Comparison of ENCODE assay signal across 8 cellular contexts in genomic region chr3:47324278-47324865, GRCh38. TPM values are rescaled to one million over a fixed set of nuclear protein-coding genes. Genes with fewer than 3 reads are reported as not detected.
DNase-seq lines count a peak whose midpoint lies in the region; ATAC-seq, FAIRE-seq and TF ChIP-seq lines count a peak whose summit lies in the region.

No MANE protein-coding gene starts in this region.

- peak; percentile 92 for FAIRE-seq in kidney (lab: Jason Lieb, UNC)

- no peak overlapping the region for H3K9ac ChIP-seq in kidney (ENCODE audit: low read length in 2 of 2)

- DNase-seq in NCI-H2196 (lab: John Stamatoyannopoulos, UW; ENCODE audit: unreplicated experiment), result peak; percentile 48
- DNase-seq in NCI-H2196 treated with DMSO at 0.1 percent for 48 hours (lab: John Stamatoyannopoulos, UW; ENCODE audit: unreplicated experiment), result no peak
- DNase-seq in NCI-H1694 treated with DMSO at 0.1 percent for 48 hours (lab: John Stamatoyannopoulos, UW), result peak; percentile 3
- DNase-seq in caudate nucleus (lab: John Stamatoyannopoulos, UW), result peak in 35 of 61 donors; percentile 3 to 76 (median 24)
- no peak for DNase-seq in kidney
- DNase-seq in stimulated activated CD4-positive, alpha-beta T cell treated with anti-CD3 and anti-CD28 coated beads, Interleukin-2, amount 100 ng/mL, for 48 hours, result peak; percentile 37 to 43

- intact Hi-C loops in kidney (cut with DNase I), result no loop called here

- no peaks in the 10 kb centered on the region for H3K4me1 ChIP-seq in kidney (ENCODE audit: control insufficient read depth in 1 of 2, insufficient read depth in 1 of 2, low read depth in 1 of 2, low read length in 2 of 2)

- H3K4me3 ChIP-seq in kidney (ENCODE audit: low read length in 2 of 2), result no peak overlapping the region

- H3K27ac ChIP-seq in VCaP (peak overlapping the region; percentile 8; the same call in 1 of the 2 replicates), caudate nucleus (ENCODE audit: low read depth, low read length) (no peak overlapping the region), kidney (ENCODE audit: low read depth in 2 of 2, low read length in 2 of 2) (no peak overlapping the region)

- no peaks in the 10 kb centered on the region for H3K9me3 ChIP-seq in kidney (ENCODE audit: control insufficient read depth in 1 of 2, low read length in 2 of 2)

- no peak for ATAC-seq in HG03342 (IDR thresholded peaks at IDR 0.05; ENCODE audit: unreplicated experiment)

- TF ChIP-seq CTCF in VCaP (conservative IDR thresholded peaks at IDR 0.05) (peak; percentile 88), kidney (IDR thresholded peaks at IDR 0.05; ENCODE audit: borderline replicate concordance, extremely low read depth, insufficient read depth) (peak; percentile 71)

- H3K36me3 ChIP-seq in kidney (ENCODE audit: control insufficient read depth in 1 of 2, insufficient read depth in 2 of 2, low read length in 2 of 2), result peaks cover 7 to 32% of the 10 kb centered on the region in 2 donors

RNA-seq across cellular contexts. Expression of gene KLHL18, which starts 41.6 kb away (rescaled TPM):
- 31.1 TPM for total RNA-seq in kidney
- 10.6 TPM for polyA plus RNA-seq in kidney (ENCODE audit: insufficient read depth, low read depth, low replicate concordance)

RNA-seq across cellular contexts. Expression of gene KIF9, which starts 41.8 kb away (rescaled TPM):
- 16.9 TPM for total RNA-seq in kidney
- 32.9 TPM for polyA plus RNA-seq in kidney (ENCODE audit: insufficient read depth, low read depth, low replicate concordance)

RNA-seq across cellular contexts. Expression of gene PTPN23, which starts 56.4 kb away (rescaled TPM):
- total RNA-seq in kidney, result 48.5 TPM
- 12.6 TPM for polyA plus RNA-seq in kidney (ENCODE audit: insufficient read depth, low read depth, low replicate concordance)

Comparison
In these comparisons a context has a peak if more than half of its experiments do, and no peak if none do; other contexts are left out.
1. DNase-seq: peak in NCI-H2196 (single experiment), NCI-H1694 treated with DMSO at 0.1 percent for 48 hours (single experiment), caudate nucleus (35 of 61) and stimulated activated CD4-positive, alpha-beta T cell treated with anti-CD3 and anti-CD28 coated beads, Interleukin-2, amount 100 ng/mL, for 48 hours (2 of 2); none in NCI-H2196 treated with DMSO at 0.1 percent for 48 hours (single experiment) and kidney (single experiment).